16 cellular contexts compared by ENCODE assay signal in genomic region chr9:90556897-90557296, GRCh38.
"Had no signal": no experiment of that assay in that cellular context is flagged by ENCODE, and none has a peak within 500 bp of the region (broad histone marks: within the 10 kb centered on the region; RNA-seq: fewer than 3 reads in every experiment).

No MANE protein-coding gene starts in this region.

- H3K27me3 ChIP-seq: dorsolateral prefrontal cortex, left lung, thyroid gland had no signal

- H3K36me3 ChIP-seq: left lung, thyroid gland had no signal

- H3K9me3 ChIP-seq: left lung, thyroid gland had no signal

- H3K4me1 ChIP-seq: left lung, thyroid gland had no signal

- DNase-seq: activated B cell treated with CpG ODN at 0.5 μM for 24 hours; activated CD4-positive, alpha-beta T cell treated with anti-CD3 and anti-CD28 coated beads for 48 hours; activated CD8-positive, alpha-beta T cell treated with anti-CD3 and anti-CD28 coated beads, Interleukin-2, amount 10 ng/mL, durations not matched to agents 7 days and 5 days; activated naive CD4-positive, alpha-beta T cell treated with Interleukin-2 at 50 U/mL for 16 hours; activated naive CD8-positive, alpha-beta T cell treated with anti-CD3 and anti-CD28 coated beads, Interleukin-2, amount 10 ng/mL, durations not matched to agents 7 days and 5 days; activated T-cell treated with anti-CD3 and anti-CD28 coated beads, Interleukin-2, amount 50 U/mL, for 24 hours; amygdala; central memory CD4-positive, alpha-beta T cell; dorsolateral prefrontal cortex; foreskin melanocyte; left lung; stimulated activated CD4-positive, alpha-beta T cell treated with anti-CD3 and anti-CD28 coated beads, Interleukin-12 subunit alpha, Interleukin-12 subunit beta, amount 100 ng/mL, for 4 hours; stimulated activated CD4-positive, alpha-beta T cell treated with anti-CD3 and anti-CD28 coated beads, Interleukin-1b, Interleukin-23, amount 100 ng/mL, for 48 hours; stimulated activated CD8-positive, alpha-beta memory T cell treated with anti-CD3 and anti-CD28 coated beads, Interleukin-4, amount 100 ng/mL, for 48 hours; stimulated activated naive CD4-positive, alpha-beta T cell; thyroid gland had no signal

- H3K4me3 ChIP-seq: dorsolateral prefrontal cortex, left lung, thyroid gland had no signal

- H3K27ac ChIP-seq: dorsolateral prefrontal cortex, left lung, thyroid gland had no signal

- ATAC-seq: activated CD8-positive, alpha-beta T cell treated with anti-CD3 and anti-CD28 coated beads, Interleukin-2, amount 10 ng/mL, durations not matched to agents 7 days and 5 days; left lung had no signal
